In the genomic region with DNA sequence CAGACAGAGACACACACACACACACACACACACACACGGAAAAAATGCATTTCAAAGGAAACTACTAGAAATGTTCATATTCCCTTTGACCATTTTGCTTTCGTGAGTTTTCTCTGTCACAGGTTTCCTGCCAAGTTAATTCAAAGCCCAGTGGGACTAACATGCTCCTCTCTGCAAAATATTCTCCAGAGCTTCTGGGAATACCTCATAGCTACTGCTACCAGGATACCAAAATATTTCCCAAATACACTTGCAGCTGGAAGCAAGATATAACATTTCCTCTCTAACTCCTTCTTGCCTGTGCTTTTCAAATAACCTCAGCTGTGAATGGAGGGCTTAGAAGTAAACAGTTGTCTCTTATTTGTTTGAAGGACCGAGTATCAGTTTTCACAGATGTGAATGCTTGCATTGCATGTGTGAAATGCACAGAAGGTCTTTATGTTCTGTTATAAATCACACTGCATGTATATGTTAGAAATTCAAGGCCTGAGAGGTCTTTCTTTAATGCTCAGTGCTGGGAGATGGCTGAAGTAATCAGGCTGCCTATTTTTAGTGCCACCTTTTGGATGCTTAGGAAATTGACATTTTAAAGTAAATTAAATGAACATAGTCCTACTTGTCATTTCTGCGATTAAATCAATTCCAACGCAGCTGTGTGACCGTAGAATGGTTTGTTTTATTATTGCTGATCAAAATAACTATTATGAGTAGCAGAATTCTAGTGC, we compare ENCODE assay signal across 11 cellular contexts.
DNase-seq lines count a peak whose midpoint lies in the region; ATAC-seq and TF ChIP-seq lines count a peak whose summit lies in the region.
"Had no signal": no experiment of that assay in that cellular context is flagged by ENCODE, and none has a peak within 500 bp of the region (broad histone marks: within the 10 kb centered on the region; RNA-seq: fewer than 3 reads in every experiment).

No MANE protein-coding gene starts in this region.

- no peak overlapping the region for H3K27ac Mint-ChIP-seq in stimulated activated naive B cell treated with anti-CD40 and anti-IgM and Interleukin-4, amounts not matched to agents 10 μg/mL and 1 μg/mL and 100 μg/mL, for 72 hours

- H3K9me3 ChIP-seq in WERI-Rb-1 (ENCODE audit: severe bottlenecking) = peaks cover 8% of the 10 kb centered on the region

- no peaks in the 10 kb centered on the region for H3K4me1 Mint-ChIP-seq in stimulated activated naive B cell treated with anti-CD40 and anti-IgM and Interleukin-4, amounts not matched to agents 10 μg/mL and 1 μg/mL and 100 μg/mL, for 72 hours

- H3K4me3 Mint-ChIP-seq in stimulated activated naive B cell treated with anti-CD40 and anti-IgM and Interleukin-4, amounts not matched to agents 10 μg/mL and 1 μg/mL and 100 μg/mL, for 72 hours = no peak overlapping the region

- H3K36me3 ChIP-seq in GM06990 (ENCODE audit: control insufficient read depth, insufficient read depth, low read length) (peaks cover 29% of the 10 kb centered on the region), WERI-Rb-1 (peaks cover 29% of the 10 kb centered on the region)

- no peaks in the 10 kb centered on the region for H3K27me3 Mint-ChIP-seq in stimulated activated naive B cell treated with anti-CD40 and anti-IgM and Interleukin-4, amounts not matched to agents 10 μg/mL and 1 μg/mL and 100 μg/mL, for 72 hours

- peaks cover 15% of the 10 kb centered on the region in 2 donors for H3K9me3 Mint-ChIP-seq in stimulated activated naive B cell treated with anti-CD40 and anti-IgM and Interleukin-4, amounts not matched to agents 10 μg/mL and 1 μg/mL and 100 μg/mL, for 72 hours

- H3K4me3 ChIP-seq in GM06990 (replicated peaks; ENCODE audit: low read depth, low read length) (no peak overlapping the region), fibroblast of mammary gland (ENCODE audit: control insufficient read depth, low read depth, low read length) (no peak overlapping the region), retinal pigment epithelial cell (ENCODE audit: low read length) (no peak overlapping the region), WERI-Rb-1 (ENCODE audit: low read depth, low read length) (no peak overlapping the region)

- peaks cover 58 to 77% of the 10 kb centered on the region in 2 donors for H3K36me3 Mint-ChIP-seq in stimulated activated naive B cell treated with anti-CD40 and anti-IgM and Interleukin-4, amounts not matched to agents 10 μg/mL and 1 μg/mL and 100 μg/mL, for 72 hours

- ATAC-seq in stimulated activated naive B cell treated with anti-CD40 and anti-IgM and Interleukin-4, amounts not matched to agents 10 μg/mL and 1 μg/mL and 100 μg/mL, for 72 hours (replicated peaks) = no peak

- DNase-seq in GM06990 (ENCODE audit: extremely low read depth, insufficient read length) (no peak), OCI-M1 (lab: John Stamatoyannopoulos, UW) (peak; percentile 37), fibroblast of mammary gland (ENCODE audit: low read depth) (peak; percentile 33), retinal pigment epithelial cell (ENCODE audit: low read depth) (no peak), NCI-H2029 treated with DMSO at 0.1 percent for 48 hours (lab: John Stamatoyannopoulos, UW) (no peak), GM20000 (ENCODE audit: low spot score) (no peak), WERI-Rb-1 (no peak)
- DNase-seq in stimulated activated naive B cell treated with anti-CD40 and anti-IgM and Interleukin-4, amounts not matched to agents 10 μg/mL and 1 μg/mL and 100 μg/mL, for 72 hours = no peak
- DNase-seq: amniotic stem cell; NCI-H1105; stimulated activated CD4-positive, alpha-beta T cell treated with anti-CD3 and anti-CD28 coated beads, Interleukin-4, amount 100 ng/mL, for 1 hour had no signal

- TF ChIP-seq CTCF in GM06990 (IDR thresholded peaks at IDR 0.05; ENCODE audit: insufficient read depth, low read length, poor library complexity, severe bottlenecking) (peak; percentile 10), fibroblast of mammary gland (conservative IDR thresholded peaks at IDR 0.05; ENCODE audit: control insufficient read depth, insufficient read depth, low read depth, low read length) (peak; percentile 42), retinal pigment epithelial cell (conservative IDR thresholded peaks at IDR 0.05; ENCODE audit: low read depth, low read length) (peak; percentile 26), GM20000 (IDR thresholded peaks at IDR 0.05; ENCODE audit: extremely low read depth, missing control alignments) (no peak), WERI-Rb-1 (IDR thresholded peaks at IDR 0.05; ENCODE audit: low read depth, low read length) (no peak)

- H3K27ac ChIP-seq in WERI-Rb-1 = no peak overlapping the region

- H3K27me3 ChIP-seq in GM06990 (replicated peaks; ENCODE audit: control insufficient read depth, insufficient read depth, low read length) = no peaks in the 10 kb centered on the region
- H3K27me3 ChIP-seq in WERI-Rb-1 (ENCODE audit: insufficient read depth, low read depth, severe bottlenecking) = no peaks in the 10 kb centered on the region

Comparison
In these comparisons a context has a peak if more than half of its experiments do, and no peak if none do; other contexts are left out.
1. DNase-seq: peak in OCI-M1 (single experiment) and fibroblast of mammary gland (single experiment); none in GM06990 (single experiment), retinal pigment epithelial cell (single experiment), NCI-H2029 treated with DMSO at 0.1 percent for 48 hours (single experiment), GM20000 (single experiment), WERI-Rb-1 (single experiment) and stimulated activated naive B cell treated with anti-CD40 and anti-IgM and Interleukin-4, amounts not matched to agents 10 μg/mL and 1 μg/mL and 100 μg/mL, for 72 hours (single experiment).
2. CTCF ChIP-seq: peak in GM06990 (single experiment), fibroblast of mammary gland (single experiment) and retinal pigment epithelial cell (single experiment); none in GM20000 (single experiment) and WERI-Rb-1 (single experiment).